ENCODE assay signal across 1 cellular context in genomic region chrX:43008356-43008755, GRCh38.
TF ChIP-seq lines count a peak whose summit lies in the region.

No MANE protein-coding gene starts in this region.

TF ChIP-seq in GM23338, 12 proteins besides CTCF, POLR2A, EP300 and RAD21:
- TF ChIP-seq ZNF331 (CRISPR knock-in tag; IDR thresholded peaks at IDR 0.05; ENCODE audit: low read depth) (no peak), ZNF462 (CRISPR knock-in tag; IDR thresholded peaks at IDR 0.05) (0 out of 2 replicates have a peak, but pooled peaks have one; percentile 25)
